In genomic region chr10:128220011-128220410, GRCh38 we compare ENCODE assay signal across 22 cellular contexts.
DNase-seq lines count a peak whose midpoint lies in the region; ATAC-seq, FAIRE-seq and TF ChIP-seq lines count a peak whose summit lies in the region.
"Had no signal": no experiment of that assay in that cellular context is flagged by ENCODE, and none has a peak within 500 bp of the region (broad histone marks: within the 10 kb centered on the region; RNA-seq: fewer than 3 reads in every experiment).

No MANE protein-coding gene starts in this region.

- TF ChIP-seq POLR2A in endothelial cell of umbilical vein (IDR thresholded peaks at IDR 0.05; ENCODE audit: low read depth, low read length) (no peak), transverse colon (IDR thresholded peaks at IDR 0.05) (no peak)

- dilution Hi-C loops in endothelial cell of umbilical vein (cut with MboI; ENCODE audit: extremely low pct_ligation_motif_present, low sequenced_read_pairs), result no loop called here

- H3K79me2 ChIP-seq in Loucy (ENCODE audit: insufficient read depth, low read length) (peaks cover 7% of the 10 kb centered on the region; the same call in 1 of the 2 replicates), endothelial cell of umbilical vein (ENCODE audit: control insufficient read depth, insufficient read depth, low read length) (no peaks in the 10 kb centered on the region)

- peaks cover 2% of the 10 kb centered on the region for H3K36me3 Mint-ChIP-seq in activated CD4-positive, alpha-beta T cell treated with anti-CD3 and anti-CD28 coated beads, Interleukin-2, amount 10 ng/mL, durations not matched to agents 24 days and 14 days (ENCODE audit: low read depth)

- H3K9me3 Mint-ChIP-seq in activated CD4-positive, alpha-beta T cell treated with anti-CD3 and anti-CD28 coated beads, Interleukin-2, amount 10 ng/mL, durations not matched to agents 24 days and 14 days, result no peaks in the 10 kb centered on the region
- H3K9me3 Mint-ChIP-seq: CD4-positive, alpha-beta T cell had no signal

- H3K4me3 ChIP-seq in Loucy (ENCODE audit: low read length, poor library complexity, severe bottlenecking) (no peak overlapping the region), endothelial cell of umbilical vein (replicated peaks in 1 of 3; ENCODE audit: insufficient read depth in 1 of 3, low read depth in 1 of 3, low read length in 3 of 3) (no peak overlapping the region), transverse colon (no peak overlapping the region)
- H3K4me3 ChIP-seq: GM12878, GM23248, HAP-1 had no signal

- in situ Hi-C loops in transverse colon (cut with MboI; ENCODE audit: low pct_ligation_motif_present in 1 of 4, low pct_unique_long_range_greater_than_20kb in 1 of 4, low sequenced_read_pairs in 3 of 4), result no loop called here

- no peak overlapping the region for H3K4me3 Mint-ChIP-seq in activated CD4-positive, alpha-beta T cell treated with anti-CD3 and anti-CD28 coated beads, Interleukin-2, amount 10 ng/mL, durations not matched to agents 24 days and 14 days
- H3K4me3 Mint-ChIP-seq: B cell; CD4-positive, alpha-beta T cell had no signal

- peak overlapping the region; percentile 62 for H3K27ac Mint-ChIP-seq in activated CD4-positive, alpha-beta T cell treated with anti-CD3 and anti-CD28 coated beads, Interleukin-2, amount 10 ng/mL, durations not matched to agents 24 days and 14 days
- H3K27ac Mint-ChIP-seq: B cell; CD4-positive, alpha-beta T cell had no signal

- no peaks in the 10 kb centered on the region for H3F3A ChIP-seq in Loucy (ENCODE audit: low read depth)

- intact Hi-C loops in activated CD4-positive, alpha-beta T cell treated with anti-CD3 and anti-CD28 coated beads, Interleukin-2, amount 10 ng/mL, durations not matched to agents 24 days and 14 days (cut with micrococcal nuclease), result no loop called here
- intact Hi-C loops in endothelial cell of umbilical vein (cut with micrococcal nuclease), result no loop called here
- intact Hi-C loops in transverse colon (cut with DNase I; ENCODE audit: low total_unique reads), result no loop called here

- no TSS peak for BruUV-seq in endothelial cell of umbilical vein (replicated peaks; lab: Mats Ljungman, UMichigan)

- H3K9me3 ChIP-seq in Loucy (ENCODE audit: insufficient read depth, low read depth, low read length), result no peaks in the 10 kb centered on the region
- H3K9me3 ChIP-seq in endothelial cell of umbilical vein (replicated peaks; ENCODE audit: control insufficient read depth, insufficient read depth, low read length), result no peaks in the 10 kb centered on the region
- no peaks in the 10 kb centered on the region for H3K9me3 ChIP-seq in transverse colon
- H3K9me3 ChIP-seq: HAP-1 had no signal

- H3K4me1 ChIP-seq in Loucy (ENCODE audit: insufficient read depth, low read length, poor library complexity, severe bottlenecking) (peaks cover 61% of the 10 kb centered on the region), endothelial cell of umbilical vein (ENCODE audit: control insufficient read depth, extremely low read depth, insufficient read depth, low read length) (peaks cover 5% of the 10 kb centered on the region), transverse colon (peaks cover 0 to 5% (median 0%) of the 10 kb centered on the region in 4 donors)

- H3K9me2 ChIP-seq in Loucy (replicated peaks; ENCODE audit: low read depth, low read length), result no peaks in the 10 kb centered on the region

- peaks cover 17% of the 10 kb centered on the region for H3K27me3 Mint-ChIP-seq in activated CD4-positive, alpha-beta T cell treated with anti-CD3 and anti-CD28 coated beads, Interleukin-2, amount 10 ng/mL, durations not matched to agents 24 days and 14 days

- CTCF ChIA-PET in endothelial cell of umbilical vein (lab: Charles Lee), result no interaction called here

- TF ChIP-seq CTCF in Loucy (conservative IDR thresholded peaks at IDR 0.05; ENCODE audit: low read length) (no peak), endothelial cell of umbilical vein (IDR thresholded peaks at IDR 0.05; ENCODE audit: extremely low read depth in 1 of 2, insufficient read depth in 1 of 2, low read depth in 1 of 2, low read length in 2 of 2) (no peak), transverse colon (IDR thresholded peaks at IDR 0.05) (no peak)

- no peak for TF ChIP-seq EP300 in transverse colon (IDR thresholded peaks at IDR 0.05; ENCODE audit: low read depth)

- H3K4me2 ChIP-seq in Loucy (ENCODE audit: low read depth, low read length, poor library complexity, severe bottlenecking), result peak overlapping the region; percentile 22
- H3K4me2 ChIP-seq in endothelial cell of umbilical vein (ENCODE audit: insufficient read depth, low read length), result no peak overlapping the region

- H3K27ac ChIP-seq in endothelial cell of umbilical vein (ENCODE audit: insufficient read depth, low read depth, low read length) (no peak overlapping the region), transverse colon (peak overlapping the region in 3 of 4 donors; percentile 10 to 61 (median 37))
- H3K27ac ChIP-seq: GM23248, HL-60 had no signal

- H3K9ac ChIP-seq in Loucy (ENCODE audit: low read depth, low read length, poor library complexity, severe bottlenecking) (peak overlapping the region; percentile 47), endothelial cell of umbilical vein (replicated peaks; ENCODE audit: extremely low read depth, insufficient read depth, low read length) (no peak overlapping the region)
- H3K9ac ChIP-seq: GM23248 had no signal

- H3K36me3 ChIP-seq in Loucy (ENCODE audit: insufficient read depth, low read length), result no peaks in the 10 kb centered on the region
- no peaks in the 10 kb centered on the region for H3K36me3 ChIP-seq in endothelial cell of umbilical vein (ENCODE audit: control insufficient read depth in 2 of 2, extremely low read depth in 1 of 2, insufficient read depth in 2 of 2, low read length in 2 of 2)
- H3K36me3 ChIP-seq in transverse colon, result no peaks in the 10 kb centered on the region
- H3K36me3 ChIP-seq: HAP-1 had no signal

- H4K20me1 ChIP-seq in Loucy (ENCODE audit: insufficient read depth, low read length, poor library complexity, severe bottlenecking) (no peaks in the 10 kb centered on the region), endothelial cell of umbilical vein (replicated peaks; ENCODE audit: control insufficient read depth, extremely low read depth, insufficient read depth, low read length) (no peaks in the 10 kb centered on the region)

- no peak for FAIRE-seq in endothelial cell of umbilical vein (lab: Jason Lieb, UNC)
- FAIRE-seq: GM12878 had no signal

- no peak for DNase-seq in activated CD4-positive, alpha-beta T cell treated with anti-CD3 and anti-CD28 coated beads, Interleukin-2, amount 10 ng/mL, durations not matched to agents 24 days and 14 days
- no peak for DNase-seq in activated CD4-positive, alpha-beta T cell treated with anti-CD3 and anti-CD28 coated beads for 4 hours
- DNase-seq in endothelial cell of umbilical vein (ENCODE audit: low read depth, low spot score) (no peak), transverse colon (peak; percentile 65), T-helper 1 cell (no peak)
- DNase-seq: CD4-positive, alpha-beta T cell; COR-L47; DND-41; GM23248; KBM-7; NCI-H1105; NCI-H146; NCI-H2029; NCI-H226; NCI-H510A treated with DMSO at 0.1 percent for 48 hours; Right ventricle myocardium superior had no signal

- no peak for ATAC-seq in GM19463 (IDR thresholded peaks at IDR 0.05; ENCODE audit: unreplicated experiment)
- ATAC-seq: GM12878 had no signal

- H3K4me1 Mint-ChIP-seq in activated CD4-positive, alpha-beta T cell treated with anti-CD3 and anti-CD28 coated beads, Interleukin-2, amount 10 ng/mL, durations not matched to agents 24 days and 14 days, result peaks cover 11% of the 10 kb centered on the region

- H3K9me1 ChIP-seq in endothelial cell of umbilical vein (replicated peaks; ENCODE audit: control insufficient read depth, extremely low read depth, insufficient read depth, low read length), result no peaks in the 10 kb centered on the region

- no peaks in the 10 kb centered on the region for H3K27me3 ChIP-seq in Loucy (ENCODE audit: insufficient read depth, low read length, poor library complexity, severe bottlenecking)
- H3K27me3 ChIP-seq in endothelial cell of umbilical vein (ENCODE audit: control insufficient read depth in 2 of 2, insufficient read depth in 2 of 2, low read length in 2 of 2), result no peaks in the 10 kb centered on the region
- no peaks in the 10 kb centered on the region for H3K27me3 ChIP-seq in transverse colon

- POLR2A ChIA-PET in endothelial cell of umbilical vein (lab: Charles Lee), result no interaction called here

- H2AFZ ChIP-seq in Loucy (ENCODE audit: low read length) (no peak overlapping the region), endothelial cell of umbilical vein (ENCODE audit: low read depth, low read length) (peak overlapping the region; percentile 14)
- H2AFZ ChIP-seq: GM23248 had no signal

- 58 to 81% methylated on average over 4 to 5 of the region's 5 CpGs for WGBS in transverse colon (ENCODE audit: low coverage in 1 of 2), 2 donors

TF ChIP-seq in endothelial cell of umbilical vein, 7 proteins besides CTCF, POLR2A, EP300 and RAD21:
- TF ChIP-seq POLR2AphosphoS5 (IDR thresholded peaks at IDR 0.05; ENCODE audit: insufficient read depth, low read depth, low read length), result no peak
